1 cellular context compared by ENCODE assay signal in genomic region chr7:66939325-66939724, GRCh38.
TF ChIP-seq lines count a peak whose summit lies in the region.

No MANE protein-coding gene starts in this region.

TF ChIP-seq in SK-N-SH, 30 proteins besides CTCF, POLR2A, EP300 and RAD21 (continued from another document):
- TF ChIP-seq PBX3 (IDR thresholded peaks at IDR 0.05) (no peak), CHD2 (IDR thresholded peaks at IDR 0.05; ENCODE audit: low read length, partially characterized antibody) (no peak), TCF12 (IDR thresholded peaks at IDR 0.05) (no peak), TAF1 (IDR thresholded peaks at IDR 0.05; ENCODE audit: borderline replicate concordance, low read depth, low read length) (no peak), ZBTB33 (IDR thresholded peaks at IDR 0.05; ENCODE audit: borderline replicate concordance, low read depth) (no peak), FOXJ3 (CRISPR knock-in tag; IDR thresholded peaks at IDR 0.05) (no peak)
- TF ChIP-seq, protein P1, sequence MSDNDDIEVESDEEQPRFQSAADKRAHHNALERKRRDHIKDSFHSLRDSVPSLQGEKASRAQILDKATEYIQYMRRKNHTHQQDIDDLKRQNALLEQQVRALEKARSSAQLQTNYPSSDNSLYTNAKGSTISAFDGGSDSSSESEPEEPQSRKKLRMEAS (IDR thresholded peaks at IDR 0.05; ENCODE audit: low read depth) = no peak
